Comparison of ENCODE assay signal across 1 cellular context in genomic region chr17:58277726-58278595, GRCh38.
TF ChIP-seq lines count a peak whose summit lies in the region.

No MANE protein-coding gene starts in this region.

TF ChIP-seq in HCT116, 20 proteins besides CTCF, POLR2A, EP300 and RAD21:
- no peak for TF ChIP-seq ZFX (IDR thresholded peaks at IDR 0.05)
- no peak for TF ChIP-seq ATF3 (IDR thresholded peaks at IDR 0.05)
- TF ChIP-seq EZH2 (IDR thresholded peaks at IDR 0.05): no peak
- TF ChIP-seq ZBTB33 (IDR thresholded peaks at IDR 0.05; ENCODE audit: extremely low read depth, insufficient replicate concordance, low read length): no peak
- TF ChIP-seq FOSL1 (IDR thresholded peaks at IDR 0.05; ENCODE audit: low read depth): no peak
- TF ChIP-seq JUND (IDR thresholded peaks at IDR 0.05): no peak
- no peak for TF ChIP-seq TCF7L2 (IDR thresholded peaks at IDR 0.05; ENCODE audit: borderline replicate concordance, extremely low read depth, insufficient read depth, insufficient read length)
- TF ChIP-seq SP1 (IDR thresholded peaks at IDR 0.05; ENCODE audit: low read depth): no peak
- TF ChIP-seq SRF (IDR thresholded peaks at IDR 0.05; ENCODE audit: low read depth): no peak
- TF ChIP-seq POLR2AphosphoS5 (IDR thresholded peaks at IDR 0.05; ENCODE audit: low read depth, low read length): no peak
- no peak for TF ChIP-seq CEBPB (IDR thresholded peaks at IDR 0.05; ENCODE audit: low read depth)
- no peak for TF ChIP-seq ELF1 (IDR thresholded peaks at IDR 0.05; ENCODE audit: borderline replicate concordance, low read depth)
- TF ChIP-seq MAX (IDR thresholded peaks at IDR 0.05): no peak
- no peak for TF ChIP-seq YY1 (IDR thresholded peaks at IDR 0.05; ENCODE audit: extremely low read depth, insufficient replicate concordance, low read depth, low read length)
- no peak for TF ChIP-seq ZNF274 (IDR thresholded peaks at IDR 0.05; ENCODE audit: low read depth, low read length)
- no peak for TF ChIP-seq CBX3 (IDR thresholded peaks at IDR 0.05; ENCODE audit: low read depth)
- no peak for TF ChIP-seq REST (IDR thresholded peaks at IDR 0.05; ENCODE audit: low read depth)
- TF ChIP-seq SIN3A (IDR thresholded peaks at IDR 0.05; ENCODE audit: low read depth): no peak
- TF ChIP-seq EGR1 (IDR thresholded peaks at IDR 0.05; ENCODE audit: low read depth): no peak
- TF ChIP-seq EZH2phosphoT487 (IDR thresholded peaks at IDR 0.05; ENCODE audit: borderline replicate concordance): no peak
